ENCODE assay signal across 13 cellular contexts in the genomic region with DNA sequence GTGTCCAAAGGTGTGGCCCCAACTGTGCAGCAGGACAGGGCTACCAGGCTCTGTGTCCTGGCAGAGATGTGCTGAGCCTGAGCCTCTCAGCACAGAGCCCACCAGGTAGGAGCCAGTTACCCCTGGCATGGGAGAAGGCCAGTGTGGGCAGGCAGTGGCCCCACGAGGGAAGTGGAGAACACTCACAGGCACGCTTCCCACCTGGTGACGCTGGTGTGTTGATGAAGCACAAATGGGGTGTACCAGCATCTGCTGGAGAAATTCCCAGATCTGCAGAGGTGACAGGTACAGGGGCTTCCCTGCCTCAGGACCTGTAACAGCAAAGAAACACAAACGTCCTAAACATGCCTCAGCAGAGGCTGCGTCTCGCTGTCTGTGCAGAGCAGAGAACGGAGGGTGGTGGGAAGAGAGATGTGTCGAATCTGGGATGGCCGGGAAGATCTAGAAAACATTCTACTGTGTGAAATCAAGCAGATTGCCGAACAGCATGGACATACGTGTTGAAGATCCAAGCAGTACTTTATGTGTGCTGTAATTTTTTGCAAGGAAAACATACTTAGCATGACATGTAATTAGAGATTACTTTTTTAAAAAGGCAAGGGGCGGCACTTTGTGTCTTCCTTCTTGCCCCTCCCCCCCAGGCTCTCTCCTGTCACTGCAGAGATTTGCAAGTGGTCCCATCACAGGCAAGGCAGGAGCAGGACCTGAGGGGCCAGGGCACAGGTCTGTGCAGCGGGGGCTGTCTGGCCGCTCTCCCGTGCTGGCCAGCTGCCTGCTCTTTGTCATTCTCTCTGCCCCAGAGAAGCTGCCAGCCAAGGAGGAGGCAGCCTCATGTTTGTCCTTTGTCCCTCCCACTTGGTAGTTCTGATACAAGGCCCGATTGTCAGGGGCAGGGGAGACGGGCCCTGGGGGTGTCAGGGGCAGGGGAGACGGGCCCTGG. TPM values are rescaled to one million over a fixed set of nuclear protein-coding genes. Genes with fewer than 3 reads are reported as not detected.
A peak's percentile ranks its signal among the peaks of the same experiment; 100 is the strongest.
DNase-seq lines count a peak whose midpoint lies in the region; ATAC-seq, FAIRE-seq and TF ChIP-seq lines count a peak whose summit lies in the region.
"Had no signal": no experiment of that assay in that cellular context is flagged by ENCODE, and none has a peak within 500 bp of the region (broad histone marks: within the 10 kb centered on the region; RNA-seq: fewer than 3 reads in every experiment).

No MANE protein-coding gene starts in this region.

- no peak for FAIRE-seq in GM19239 (lab: Jason Lieb, UNC)

- H3K9me3 ChIP-seq in Panc1 (ENCODE audit: control insufficient read depth, insufficient read depth, low read depth, low read length): no peaks in the 10 kb centered on the region
- no peaks in the 10 kb centered on the region for H3K9me3 ChIP-seq in thoracic aorta
- H3K9me3 ChIP-seq: neutrophil, Peyer's patch had no signal

- H3K27ac Mint-ChIP-seq in endothelial cell (ENCODE audit: unreplicated experiment): peak overlapping the region; percentile 91
- H3K27ac Mint-ChIP-seq: activated CD4-positive, alpha-beta T cell treated with anti-CD3 and anti-CD28 coated beads, Interleukin-2, amount 10 ng/mL, durations not matched to agents 7 days and 5 days; activated naive CD8-positive, alpha-beta T cell treated with anti-CD3 and anti-CD28 coated beads, Interleukin-2, amount 50 U/mL, for 24 hours had no signal

- peaks cover 6% of the 10 kb centered on the region for H3K4me1 Mint-ChIP-seq in endothelial cell (ENCODE audit: unreplicated experiment)
- H3K4me1 Mint-ChIP-seq: activated CD4-positive, alpha-beta T cell treated with anti-CD3 and anti-CD28 coated beads, Interleukin-2, amount 10 ng/mL, durations not matched to agents 7 days and 5 days; activated naive CD8-positive, alpha-beta T cell treated with anti-CD3 and anti-CD28 coated beads, Interleukin-2, amount 50 U/mL, for 24 hours had no signal

- H3K4me3 Mint-ChIP-seq in endothelial cell (ENCODE audit: unreplicated experiment): peak overlapping the region; percentile 24
- H3K4me3 Mint-ChIP-seq: activated CD4-positive, alpha-beta T cell treated with anti-CD3 and anti-CD28 coated beads, Interleukin-2, amount 10 ng/mL, durations not matched to agents 7 days and 5 days; activated naive CD8-positive, alpha-beta T cell treated with anti-CD3 and anti-CD28 coated beads, Interleukin-2, amount 50 U/mL, for 24 hours had no signal

- H3K36me3 Mint-ChIP-seq in endothelial cell (ENCODE audit: low read depth, unreplicated experiment): peaks cover 22% of the 10 kb centered on the region

- H3K36me3 ChIP-seq in Panc1 (ENCODE audit: control insufficient read depth, insufficient read depth, low read length): no peaks in the 10 kb centered on the region
- peaks cover 33% of the 10 kb centered on the region for H3K36me3 ChIP-seq in thoracic aorta

- TF ChIP-seq CTCF in Panc1 (IDR thresholded peaks at IDR 0.05) (no peak), endothelial cell (IDR thresholded peaks at IDR 0.05; ENCODE audit: unreplicated experiment) (no peak), thoracic aorta (IDR thresholded peaks at IDR 0.05) (no peak)

- no peak for DNase-seq in Panc1 (ENCODE audit: low read depth, low spot score)
- DNase-seq in endothelial cell (ENCODE audit: low spot score): no peak
- peak; percentile 58 to 65 for DNase-seq in lung microvascular endothelial cell (ENCODE audit: low read depth in 2 of 2)
- DNase-seq in thoracic aorta (ENCODE audit: low spot score): no peak
- DNase-seq in DMS 273 treated with DMSO at 0.1 percent for 48 hours (lab: John Stamatoyannopoulos, UW): no peak
- no peak for DNase-seq in RKO (ENCODE audit: low spot score)
- no peak for DNase-seq in stimulated activated naive CD4-positive, alpha-beta T cell (lab: John Stamatoyannopoulos, UW)
- DNase-seq in GM19239 (ENCODE audit: insufficient read length, low spot score): no peak
- DNase-seq: activated CD4-positive, alpha-beta T cell treated with anti-CD3 and anti-CD28 coated beads, Interleukin-2, amount 10 ng/mL, durations not matched to agents 7 days and 5 days; activated naive CD8-positive, alpha-beta T cell treated with anti-CD3 and anti-CD28 coated beads, Interleukin-2, amount 50 U/mL, for 24 hours; NCI-H1694 treated with DMSO at 0.1 percent for 48 hours; Peyer's patch had no signal

- H3K4me3 ChIP-seq in Panc1 (ENCODE audit: low read depth in 2 of 2, low read length in 2 of 2) (no peak overlapping the region), thoracic aorta (peak overlapping the region; percentile 31)
- H3K4me3 ChIP-seq: Peyer's patch had no signal

- H3K27ac ChIP-seq in Panc1 (ENCODE audit: low read length) (no peak overlapping the region), thoracic aorta (peak overlapping the region; percentile 91 to 98)
- H3K27ac ChIP-seq: neutrophil had no signal

- H3K27me3 Mint-ChIP-seq in endothelial cell (ENCODE audit: unreplicated experiment): peaks cover 8% of the 10 kb centered on the region
- H3K27me3 Mint-ChIP-seq: activated CD4-positive, alpha-beta T cell treated with anti-CD3 and anti-CD28 coated beads, Interleukin-2, amount 10 ng/mL, durations not matched to agents 7 days and 5 days; activated naive CD8-positive, alpha-beta T cell treated with anti-CD3 and anti-CD28 coated beads, Interleukin-2, amount 50 U/mL, for 24 hours had no signal

- in situ Hi-C loops in Panc1 (cut with HindIII; ENCODE audit: low pct_unique_long_range_greater_than_20kb, low sequenced_read_pairs): no loop called here

- ATAC-seq in Panc1: peak; percentile 22; the same call in 1 of the 2 replicates
- ATAC-seq in thoracic aorta (ENCODE audit: insufficient number of reproducible peaks, low FRiP score, low read depth): no peak
- ATAC-seq: activated naive CD8-positive, alpha-beta T cell treated with anti-CD3 and anti-CD28 coated beads, Interleukin-2, amount 50 U/mL, for 24 hours had no signal

- POLR2A ChIA-PET in Panc1 (lab: Charles Lee): no interaction called here

- BruUV-seq in Panc1 (replicated peaks; lab: Mats Ljungman, UMichigan): no TSS peak

- H3K27me3 ChIP-seq in Panc1 (ENCODE audit: control insufficient read depth, insufficient read depth, low read length) (no peaks in the 10 kb centered on the region), thoracic aorta (replicated peaks; ENCODE audit: insufficient read depth) (no peaks in the 10 kb centered on the region)
- H3K27me3 ChIP-seq: neutrophil, Peyer's patch had no signal

- H3K4me1 ChIP-seq in Panc1 (ENCODE audit: control insufficient read depth, insufficient read depth, low read length) (no peaks in the 10 kb centered on the region), thoracic aorta (ENCODE audit: control insufficient read depth in 1 of 2, low read depth in 2 of 2) (peaks cover 34 to 50% of the 10 kb centered on the region in 2 donors)
- H3K4me1 ChIP-seq: Peyer's patch had no signal

- intact Hi-C loops in Panc1 (cut with micrococcal nuclease; ENCODE audit: unreplicated experiment): no loop called here

- CTCF ChIA-PET in Panc1 (lab: Charles Lee): interaction anchor here (0.6 kb wide), 1 partner anchor 16 kb away, joined by 3 read pairs; no protein-coding TSS in a partner anchor

- no peaks in the 10 kb centered on the region for H3K9me3 Mint-ChIP-seq in endothelial cell (ENCODE audit: unreplicated experiment)
- H3K9me3 Mint-ChIP-seq: activated CD4-positive, alpha-beta T cell treated with anti-CD3 and anti-CD28 coated beads, Interleukin-2, amount 10 ng/mL, durations not matched to agents 7 days and 5 days; activated naive CD8-positive, alpha-beta T cell treated with anti-CD3 and anti-CD28 coated beads, Interleukin-2, amount 50 U/mL, for 24 hours had no signal

RNA-seq across cellular contexts. Expression of gene HIP1R, which starts 17.3 kb away (rescaled TPM):
- total RNA-seq in Panc1 (2021; ENCODE audit: unreplicated experiment) (36.7 TPM), endothelial cell (ENCODE audit: unreplicated experiment) (117 TPM), lung microvascular endothelial cell (28.2 and 49.5 TPM in 2 replicates), thoracic aorta (100 to 1,000 TPM; 109 to 131 TPM)
- 32.8 TPM for polyA plus RNA-seq in Panc1 (2012; ENCODE audit: insufficient read length)

RNA-seq across cellular contexts. Expression of gene VPS37B, which starts 43.3 kb away (rescaled TPM):
- total RNA-seq in Panc1 (2021; ENCODE audit: unreplicated experiment): 76.7 TPM
- 70.8 TPM for polyA plus RNA-seq in Panc1 (2012; ENCODE audit: insufficient read length)
- 13.8 TPM for total RNA-seq in endothelial cell (ENCODE audit: unreplicated experiment)
- 9.1 and 9.6 TPM in 2 replicates for total RNA-seq in lung microvascular endothelial cell
- 10 to 100 TPM; 30.9 to 50.1 TPM for total RNA-seq in thoracic aorta

Comparison
In these comparisons a context has a peak if more than half of its experiments do, and no peak if none do; other contexts are left out.
1. DNase-seq: peak in lung microvascular endothelial cell (2 of 2); none in Panc1 (single experiment), endothelial cell (single experiment), thoracic aorta (single experiment), DMS 273 treated with DMSO at 0.1 percent for 48 hours (single experiment), RKO (single experiment), stimulated activated naive CD4-positive, alpha-beta T cell (0 of 6) and GM19239 (single experiment).